ENCODE assay signal across 9 cellular contexts in the genomic region with DNA sequence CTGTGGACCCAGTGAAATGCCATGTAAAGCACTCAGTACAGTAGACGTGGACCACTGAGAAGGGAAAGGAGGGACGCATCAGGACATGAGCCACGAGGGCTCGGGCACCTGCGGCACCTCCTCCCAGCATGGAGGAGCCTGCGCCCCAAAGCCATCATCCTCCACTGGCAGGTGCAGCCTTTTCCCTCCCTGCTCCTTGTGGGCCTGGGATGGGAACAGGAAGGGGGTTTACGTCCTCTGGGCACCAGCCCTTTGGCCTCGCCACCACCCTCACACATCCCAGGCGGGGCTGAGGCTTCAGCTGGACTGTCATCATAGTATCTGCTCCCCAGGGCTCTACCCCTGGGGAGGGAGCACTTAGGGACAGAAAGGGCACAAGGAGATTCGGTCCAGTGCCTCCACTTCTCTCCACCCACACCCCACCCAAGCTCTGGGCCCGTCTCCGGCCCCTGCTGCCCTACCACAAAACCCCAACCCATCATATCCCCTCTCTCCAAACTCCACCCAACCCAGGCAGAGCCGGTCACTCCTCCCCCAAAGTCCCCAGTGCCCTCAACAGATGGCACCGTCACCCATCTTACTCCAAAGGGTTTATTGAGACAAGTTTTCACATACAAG. TPM values are rescaled to one million over a fixed set of nuclear protein-coding genes. Genes with fewer than 3 reads are reported as not detected.
DNase-seq lines count a peak whose midpoint lies in the region; ATAC-seq and TF ChIP-seq lines count a peak whose summit lies in the region.
"Had no signal": no experiment of that assay in that cellular context is flagged by ENCODE, and none has a peak within 500 bp of the region (broad histone marks: within the 10 kb centered on the region; RNA-seq: fewer than 3 reads in every experiment).

No MANE protein-coding gene starts in this region.

- H3K27ac ChIP-seq in SU-DHL-6 (ENCODE audit: low read depth, low read length), result peak overlapping the region; percentile 94

- H3K4me1 ChIP-seq in BE2C, result no peaks in the 10 kb centered on the region; the same call in 1 of the 2 replicates

- peak overlapping the region; percentile 95 to 99 for H3K27ac Mint-ChIP-seq in natural killer cell

- no peak for TF ChIP-seq CTCF in GM10266 (IDR thresholded peaks at IDR 0.05; ENCODE audit: control insufficient read depth, insufficient read depth, low read depth, missing control alignments)
- TF ChIP-seq CTCF in SU-DHL-6 (IDR thresholded peaks at IDR 0.05; ENCODE audit: insufficient read depth, low read length, poor library complexity, severe bottlenecking), result no peak
- no peak for TF ChIP-seq CTCF in natural killer cell (IDR thresholded peaks at IDR 0.05)
- no peak for TF ChIP-seq CTCF in BE2C (IDR thresholded peaks at IDR 0.05; ENCODE audit: low read depth, low read length)

- peaks cover 57 to 80% of the 10 kb centered on the region in 2 donors for H3K4me1 Mint-ChIP-seq in natural killer cell

- H3K4me3 ChIP-seq in SU-DHL-6 (ENCODE audit: insufficient read depth, low read length, poor library complexity, severe bottlenecking) (no peak overlapping the region), BE2C (ENCODE audit: low read depth, low read length) (no peak overlapping the region)

- H3K4me2 ChIP-seq in SU-DHL-6 (ENCODE audit: low read depth, low read length, poor library complexity, severe bottlenecking), result peak overlapping the region; percentile 86

- no peaks in the 10 kb centered on the region for H3K27me3 ChIP-seq in SU-DHL-6 (ENCODE audit: low read length)
- no peaks in the 10 kb centered on the region for H3K27me3 ChIP-seq in BE2C

- H3F3A ChIP-seq in SU-DHL-6 (ENCODE audit: insufficient read depth), result peaks cover 35% of the 10 kb centered on the region

- H3K9me2 ChIP-seq in SU-DHL-6 (replicated peaks; ENCODE audit: insufficient read depth, low read length), result no peaks in the 10 kb centered on the region

- H3K9ac ChIP-seq in SU-DHL-6 (ENCODE audit: low read length), result peak overlapping the region; percentile 95

- H3K9me3 ChIP-seq in SU-DHL-6 (ENCODE audit: insufficient read depth, low read length) (no peaks in the 10 kb centered on the region), BE2C (no peaks in the 10 kb centered on the region)

- H3K36me3 ChIP-seq in SU-DHL-6 (ENCODE audit: low read length) (no peaks in the 10 kb centered on the region), BE2C (peaks cover 50% of the 10 kb centered on the region)

- H3K9me3 Mint-ChIP-seq in natural killer cell, result no peaks in the 10 kb centered on the region

- peak; percentile 71 for DNase-seq in GM10266 (ENCODE audit: extremely low spot score)
- no peak for DNase-seq in natural killer cell
- DNase-seq in NCI-H226, result no peak
- DNase-seq in BE2C, result no peak
- DNase-seq: NCI-H774 had no signal

- H4K20me1 ChIP-seq in SU-DHL-6 (ENCODE audit: low read depth, low read length), result no peaks in the 10 kb centered on the region

- ATAC-seq in GM19438 (IDR thresholded peaks at IDR 0.05; ENCODE audit: low read depth, unreplicated experiment) (peak; percentile 32), natural killer cell (no peak), GM18909 (IDR thresholded peaks at IDR 0.05; ENCODE audit: poor library complexity, unreplicated experiment) (no peak), HG03520 (IDR thresholded peaks at IDR 0.05; ENCODE audit: unreplicated experiment) (no peak)

- peaks cover 21% of the 10 kb centered on the region for H3K79me2 ChIP-seq in SU-DHL-6 (ENCODE audit: insufficient read depth, low read length)

- intact Hi-C loops in natural killer cell (cut with micrococcal nuclease), result no loop called here

- no peak overlapping the region for H2AFZ ChIP-seq in SU-DHL-6 (ENCODE audit: low read depth, low read length, severe bottlenecking)

- no peaks in the 10 kb centered on the region for H3K36me3 Mint-ChIP-seq in natural killer cell

- H3K4me3 Mint-ChIP-seq in natural killer cell, result peak overlapping the region; percentile 98

- H3K27me3 Mint-ChIP-seq in natural killer cell (ENCODE audit: low read depth in 2 of 2), result no peaks in the 10 kb centered on the region

RNA-seq across cellular contexts. Expression of a gene that starts 2.1 kb away (rescaled TPM):
- total RNA-seq in natural killer cell, result 100 to 1,000 TPM; 179 to 216 (median 203) TPM
- 48.9 TPM for polyA plus RNA-seq in BE2C (2012; ENCODE audit: insufficient read depth, insufficient read length, low read depth)

RNA-seq across cellular contexts. Expression of a gene that starts 26.8 kb away (rescaled TPM):
- 10 to 100 TPM; 19.1 to 23.3 (median 19.8) TPM for total RNA-seq in natural killer cell
- 29.4 TPM for polyA plus RNA-seq in BE2C (2012; ENCODE audit: insufficient read depth, insufficient read length, low read depth)

RNA-seq across cellular contexts. Expression of a gene that starts 27.2 kb away (rescaled TPM):
- total RNA-seq in natural killer cell, result 100 to 1,000 TPM; 125 to 152 (median 125) TPM
- polyA plus RNA-seq in BE2C (2012; ENCODE audit: insufficient read depth, insufficient read length, low read depth), result 237 TPM

RNA-seq across cellular contexts. Expression of a gene that starts 58.1 kb away (rescaled TPM):
- total RNA-seq in natural killer cell, result under 1 TPM in 2 of 3 donors, not detected in 1; 0.14 to 0.20 TPM
- 16.0 TPM for polyA plus RNA-seq in BE2C (2012; ENCODE audit: insufficient read depth, insufficient read length, low read depth)
